Comparison of ENCODE assay signal across 8 cellular contexts in genomic region chr2:112054847-112055109, GRCh38. TPM values are rescaled to one million over a fixed set of nuclear protein-coding genes. Genes with fewer than 3 reads are reported as not detected.
DNase-seq lines count a peak whose midpoint lies in the region; ATAC-seq and TF ChIP-seq lines count a peak whose summit lies in the region.
"Not testable (repeated sequence)": the region's sequence is repeated elsewhere in the genome, so short reads cannot be mapped to it uniquely, and the experiment has no call there.

No MANE protein-coding gene starts in this region.

- not testable (repeated sequence) for H3K27me3 Mint-ChIP-seq in CD8-positive, alpha-beta T cell (ENCODE audit: low read depth); activated T-cell treated with anti-CD3 and anti-CD28 coated beads, Interleukin-2, amount 50 U/mL, for 4 hours (ENCODE audit: low read depth)

- peaks cover 19% of the 10 kb centered on the region for H3K4me1 ChIP-seq in CD8-positive, alpha-beta T cell (ENCODE audit: insufficient read depth, low read length)
- peaks cover 18% of the 10 kb centered on the region for H3K4me1 ChIP-seq in PC-3 (ENCODE audit: insufficient read depth, low read length)
- peaks cover 21% of the 10 kb centered on the region for H3K4me1 ChIP-seq in mammary epithelial cell (ENCODE audit: insufficient read depth, low read length)
- peaks cover 0 to 32% of the 10 kb centered on the region in 2 donors for H3K4me1 ChIP-seq in right atrium auricular region
- peaks cover 23% of the 10 kb centered on the region in 2 experiments for H3K4me1 ChIP-seq in neutrophil (ENCODE audit: control insufficient read depth in 1 of 2, insufficient read depth in 1 of 2, low read depth in 1 of 2, low read length in 1 of 2)
- H3K4me1 ChIP-seq in suprapubic skin: peaks cover 33% of the 10 kb centered on the region

- TF ChIP-seq CTCF in CD8-positive, alpha-beta T cell (IDR thresholded peaks at IDR 0.05); PC-3 (conservative IDR thresholded peaks at IDR 0.05; ENCODE audit: low read depth, low read length); mammary epithelial cell (conservative IDR thresholded peaks at IDR 0.05 in 1 of 2, IDR thresholded peaks at IDR 0.05 in 1 of 2; ENCODE audit: extremely low read depth in 1 of 2, insufficient read depth in 1 of 2, low read depth in 1 of 2, low read length in 2 of 2); right atrium auricular region (IDR thresholded peaks at IDR 0.05); neutrophil (IDR thresholded peaks at IDR 0.05); suprapubic skin (IDR thresholded peaks at IDR 0.05): not testable (repeated sequence)

- not testable (repeated sequence) for H3K9ac ChIP-seq in PC-3 (ENCODE audit: low read length); mammary epithelial cell (ENCODE audit: insufficient read depth, low read length)

- H2AFZ ChIP-seq in PC-3 (ENCODE audit: low read length); mammary epithelial cell (ENCODE audit: low read depth, low read length): not testable (repeated sequence)

- in situ Hi-C loops in mammary epithelial cell (cut with MboI; ENCODE audit: low sequenced_read_pairs in 2 of 2): not testable (repeated sequence)

- H3K27ac Mint-ChIP-seq in CD8-positive, alpha-beta T cell: peak overlapping the region; percentile 93

- H3K9me3 ChIP-seq in CD8-positive, alpha-beta T cell (ENCODE audit: low read length); PC-3 (ENCODE audit: low read length); mammary epithelial cell (replicated peaks; ENCODE audit: insufficient read depth, low read length); right atrium auricular region; neutrophil; suprapubic skin: not testable (repeated sequence)

- not testable (repeated sequence) for H3K27ac ChIP-seq in CD8-positive, alpha-beta T cell (ENCODE audit: low read depth, low read length); PC-3 (ENCODE audit: low read length); mammary epithelial cell (ENCODE audit: insufficient read depth, low read depth, low read length)
- H3K27ac ChIP-seq in right atrium auricular region: peak overlapping the region; percentile 96
- peak overlapping the region; percentile 89 for H3K27ac ChIP-seq in neutrophil
- H3K27ac ChIP-seq in suprapubic skin: peak overlapping the region; percentile 98

- not testable (repeated sequence) for H3K9me3 Mint-ChIP-seq in CD8-positive, alpha-beta T cell; activated T-cell treated with anti-CD3 and anti-CD28 coated beads, Interleukin-2, amount 50 U/mL, for 4 hours

- POLR2A ChIA-PET in CD8-positive, alpha-beta T cell (lab: Charles Lee): interaction anchor here (0.6 to 1.2 kb wide), 4 partner anchors 8 to 220 kb away, joined by 3 to 4 read pairs (median 4); partner anchors contain the start of gene ZC3H8
- POLR2A ChIA-PET in PC-3 (lab: Charles Lee; ENCODE audit: unreplicated experiment): interaction anchor here (0.6 to 0.7 kb wide), 2 partner anchors 28 to 83 kb away, joined by 3 to 4 read pairs; partner anchors contain the start of gene FBLN7

- CTCF ChIA-PET in CD8-positive, alpha-beta T cell (lab: Charles Lee); mammary epithelial cell (lab: Charles Lee; ENCODE audit: low non-redundant PET): not testable (repeated sequence)
- CTCF ChIA-PET in PC-3 (lab: Charles Lee): interaction anchor here (0.6 to 1.2 kb wide), 7 partner anchors 21 to 346 kb away, joined by 3 to 5 read pairs (median 3); partner anchors contain the start of gene MERTK

- not testable (repeated sequence) for H3K4me2 ChIP-seq in PC-3 (ENCODE audit: low read length)
- H3K4me2 ChIP-seq in mammary epithelial cell (ENCODE audit: insufficient read depth, low read depth, low read length): peak overlapping the region; percentile 94

- no CpG with 5 or more reads among the region's 27 CpGs for WGBS in mammary epithelial cell (ENCODE audit: low coverage, missing lambda C conversion rate)
- 0% methylated on average over 2 of the region's 27 CpGs for WGBS in suprapubic skin

- TF ChIP-seq EP300 in suprapubic skin (IDR thresholded peaks at IDR 0.05): not testable (repeated sequence)

- peak overlapping the region; percentile 93 for H3K4me3 Mint-ChIP-seq in CD8-positive, alpha-beta T cell
- peak overlapping the region; percentile 88 for H3K4me3 Mint-ChIP-seq in activated T-cell treated with anti-CD3 and anti-CD28 coated beads, Interleukin-2, amount 50 U/mL, for 4 hours

- H3K4me1 Mint-ChIP-seq in CD8-positive, alpha-beta T cell (ENCODE audit: low read depth): peaks cover 46% of the 10 kb centered on the region
- peaks cover 41% of the 10 kb centered on the region for H3K4me1 Mint-ChIP-seq in activated T-cell treated with anti-CD3 and anti-CD28 coated beads, Interleukin-2, amount 50 U/mL, for 4 hours (ENCODE audit: low read depth)

- not testable (repeated sequence) for H4K20me1 ChIP-seq in PC-3 (ENCODE audit: low read length); mammary epithelial cell (ENCODE audit: insufficient read depth, low read length)

- H3K36me3 ChIP-seq in CD8-positive, alpha-beta T cell (ENCODE audit: insufficient read depth, low read length); PC-3 (ENCODE audit: low read depth, low read length); mammary epithelial cell (ENCODE audit: insufficient read depth, low read length); right atrium auricular region; neutrophil; suprapubic skin: not testable (repeated sequence)

- H3K36me3 Mint-ChIP-seq in CD8-positive, alpha-beta T cell: peaks cover 17% of the 10 kb centered on the region
- peaks cover 12% of the 10 kb centered on the region for H3K36me3 Mint-ChIP-seq in activated T-cell treated with anti-CD3 and anti-CD28 coated beads, Interleukin-2, amount 50 U/mL, for 4 hours (ENCODE audit: insufficient read depth)

- BruUV-seq in PC-3 (replicated peaks; lab: Mats Ljungman, UMichigan); mammary epithelial cell (replicated peaks; lab: Mats Ljungman, UMichigan): not testable (repeated sequence)

- not testable (repeated sequence) for DNase-seq in CD8-positive, alpha-beta T cell; PC-3; activated T-cell treated with anti-CD3 and anti-CD28 coated beads, Interleukin-2, amount 50 U/mL, for 4 hours; mammary epithelial cell; right atrium auricular region (ENCODE audit: low spot score); suprapubic skin (ENCODE audit: low spot score in 2 of 2)

- not testable (repeated sequence) for H3K27me3 ChIP-seq in CD8-positive, alpha-beta T cell (ENCODE audit: insufficient read depth, low read length); PC-3 (ENCODE audit: low read length); mammary epithelial cell (ENCODE audit: insufficient read depth, low read length); right atrium auricular region; neutrophil; suprapubic skin

- H3F3A ChIP-seq in PC-3 (ENCODE audit: low read length, unreplicated experiment): not testable (repeated sequence)

- dilution Hi-C loops in mammary epithelial cell (cut with HindIII; ENCODE audit: low sequenced_read_pairs): not testable (repeated sequence)

- H3K4me3 ChIP-seq in CD8-positive, alpha-beta T cell (ENCODE audit: low read depth, low read length): not testable (repeated sequence)
- H3K4me3 ChIP-seq in PC-3 (ENCODE audit: low read length): peak overlapping the region; percentile 75; the same call in 1 of the 2 replicates
- H3K4me3 ChIP-seq in mammary epithelial cell (replicated peaks in 1 of 3; ENCODE audit: insufficient read depth in 1 of 3, low read depth in 2 of 3, low read length in 3 of 3): peak overlapping the region in 1 of 3 experiments; percentile 97
- peak overlapping the region in 1 of 2 donors; percentile 95 for H3K4me3 ChIP-seq in right atrium auricular region
- H3K4me3 ChIP-seq in neutrophil (ENCODE audit: low read depth in 1 of 2, low read length in 1 of 2): peak overlapping the region; percentile 90 to 100
- H3K4me3 ChIP-seq in suprapubic skin: peak overlapping the region; percentile 87

- H3K79me2 ChIP-seq in PC-3 (ENCODE audit: low read length) (peaks cover 35% of the 10 kb centered on the region), mammary epithelial cell (ENCODE audit: insufficient read depth, low read length) (peaks cover 39% of the 10 kb centered on the region)

- not testable (repeated sequence) for ATAC-seq in CD8-positive, alpha-beta T cell
- ATAC-seq in HG02970 (IDR thresholded peaks at IDR 0.05; ENCODE audit: low FRiP score, unreplicated experiment) (peak; percentile 43), PC-3 (peak; percentile 60)
- peak; percentile 75 to 79 for ATAC-seq in activated T-cell treated with anti-CD3 and anti-CD28 coated beads, Interleukin-2, amount 50 U/mL, for 4 hours

- intact Hi-C loops in CD8-positive, alpha-beta T cell (cut with DNase I, micrococcal nuclease): loop anchor here (1.0 to 10.0 kb wide), 22 partner anchors 67 to 1840 kb away; partner anchors contain the start of genes BCL2L11 (in 2 of the 2), CHCHD5 (in 2 of the 2), SLC20A1 (in 2 of the 2) and ZC3H8 (in 2 of the 2)
- intact Hi-C loops in PC-3 (cut with micrococcal nuclease): not testable (repeated sequence)
- intact Hi-C loops in mammary epithelial cell (cut with micrococcal nuclease): loop anchor here (5.0 to 10.0 kb wide), 2 partner anchors 200 to 223 kb away; partner anchors contain the start of genes ZC3H6 and ZC3H8

- TF ChIP-seq POLR2A in suprapubic skin (IDR thresholded peaks at IDR 0.05): not testable (repeated sequence)

- H3K9me2 ChIP-seq in PC-3 (replicated peaks; ENCODE audit: low read length): not testable (repeated sequence)

RNA-seq across cellular contexts. Expression of gene TMEM87B, which starts 0.3 kb away (rescaled TPM):
- total RNA-seq in CD8-positive, alpha-beta T cell: 1 to 10 TPM; 5.4 to 7.5 TPM
- total RNA-seq in PC-3 (2014; rRNA removed): 11.2 and 17.3 TPM in 2 replicates
- total RNA-seq in activated T-cell treated with anti-CD3 and anti-CD28 coated beads, Interleukin-2, amount 50 U/mL, for 4 hours: 10 to 100 TPM in 2 of 3 donors, 1 to 10 TPM in 1; 10.0 to 10.7 (median 10.0) TPM
- 10 to 100 TPM; 35.0 to 51.7 TPM for total RNA-seq in mammary epithelial cell
- polyA plus RNA-seq in mammary epithelial cell: 10.8 TPM
- polyA minus RNA-seq in mammary epithelial cell: 22.3 TPM
- 1 to 10 TPM; 7.7 to 8.8 TPM for total RNA-seq in right atrium auricular region
- 10 to 100 TPM; 20.8 to 31.4 (median 26.5) TPM for total RNA-seq in suprapubic skin
